ENCODE assay signal across 9 cellular contexts in genomic region chr16:67560827-67561342, GRCh38. TPM values are rescaled to one million over a fixed set of nuclear protein-coding genes. Genes with fewer than 3 reads are reported as not detected.
A peak's percentile ranks its signal among the peaks of the same experiment; 100 is the strongest.
DNase-seq lines count a peak whose midpoint lies in the region; ATAC-seq and TF ChIP-seq lines count a peak whose summit lies in the region.
"Had no signal": no experiment of that assay in that cellular context is flagged by ENCODE, and none has a peak within 500 bp of the region (broad histone marks: within the 10 kb centered on the region; RNA-seq: fewer than 3 reads in every experiment).

No MANE protein-coding gene starts in this region.

- no peaks in the 10 kb centered on the region for H3K36me3 ChIP-seq in neutrophil
- H3K36me3 ChIP-seq: pancreas had no signal

- CTCF ChIA-PET in Calu3 (lab: Charles Lee), result interaction anchor here (1.2 to 4.1 kb wide), 3 partner anchors 13 to 99 kb away, joined by 4 to 37 read pairs (median 21); partner anchors contain the start of genes ACD and PARD6A

- H3K4me1 ChIP-seq in neutrophil (ENCODE audit: control insufficient read depth in 1 of 2, insufficient read depth in 1 of 2, low read depth in 1 of 2, low read length in 1 of 2), result peaks cover 30 to 33% of the 10 kb centered on the region in 2 experiments

- BruUV-seq in Calu3 (replicated peaks; lab: Mats Ljungman, UMichigan), result TSS peak; percentile 63

- H3K9me3 Mint-ChIP-seq in Calu3 (ENCODE audit: low read depth, unreplicated experiment), result no peaks in the 10 kb centered on the region

- peak overlapping the region; percentile 93 for H3K27ac Mint-ChIP-seq in Calu3 (ENCODE audit: unreplicated experiment)

- H3K27ac ChIP-seq in dorsolateral prefrontal cortex (peak overlapping the region in 31 of 59 donors; percentile 79 to 100 (median 99)), neutrophil (peak overlapping the region; percentile 99)

- H3K4me3 ChIP-seq in dorsolateral prefrontal cortex, result peak overlapping the region in 30 of 59 donors; percentile 40 to 99 (median 92)
- H3K4me3 ChIP-seq in neutrophil (ENCODE audit: low read depth in 1 of 2, low read length in 1 of 2), result peak overlapping the region in 1 of 2 experiments; percentile 94

- peak overlapping the region; percentile 95 for H3K4me3 Mint-ChIP-seq in Calu3 (ENCODE audit: low read depth, unreplicated experiment)

- H3K27me3 ChIP-seq in dorsolateral prefrontal cortex (no peaks in the 10 kb centered on the region), neutrophil (no peaks in the 10 kb centered on the region)
- H3K27me3 ChIP-seq: pancreas had no signal

- intact Hi-C loops in Calu3 (cut with micrococcal nuclease; ENCODE audit: unreplicated experiment), result loop anchor here (5.0 kb wide), 1 partner anchor 81 kb away; no protein-coding TSS in a partner anchor
- intact Hi-C loops in dorsolateral prefrontal cortex (cut with DNase I), result loop anchor here in 1 of 2 donors (5.0 to 10.0 kb wide), 3 partner anchors 79 to 464 kb away; partner anchors contain the start of genes AGRP, ATP6V0D1, DDX28 and DUS2

- TF ChIP-seq CTCF in Calu3 (IDR thresholded peaks at IDR 0.05; ENCODE audit: unreplicated experiment) (no peak), dorsolateral prefrontal cortex (IDR thresholded peaks at IDR 0.05 in 54 of 56, conservative IDR thresholded peaks at IDR 0.05 in 2 of 56; ENCODE audit: low read depth in 1 of 56, partially characterized antibody in 56 of 56) (no peak), neutrophil (IDR thresholded peaks at IDR 0.05) (no peak)

- no peaks in the 10 kb centered on the region for H3K9me3 ChIP-seq in neutrophil
- H3K9me3 ChIP-seq: pancreas had no signal

- H3K27me3 Mint-ChIP-seq in Calu3 (ENCODE audit: unreplicated experiment), result no peaks in the 10 kb centered on the region

- peaks cover 24% of the 10 kb centered on the region for H3K4me1 Mint-ChIP-seq in Calu3 (ENCODE audit: low read depth, unreplicated experiment)

- no peak for DNase-seq in Calu3
- DNase-seq in M059J (ENCODE audit: low read depth), result peak; percentile 27
- no peak for DNase-seq in dorsolateral prefrontal cortex
- no peak for DNase-seq in cerebellar nuclear complex (lab: John Stamatoyannopoulos, UW)
- no peak for DNase-seq in HPDE6-E6E7 (ENCODE audit: extremely low spot score)
- DNase-seq in iPS-NIHi11 (ENCODE audit: low spot score), result no peak

- H3K36me3 Mint-ChIP-seq in Calu3 (ENCODE audit: insufficient read depth, unreplicated experiment), result peaks cover 45% of the 10 kb centered on the region

- ATAC-seq in HG03571 (IDR thresholded peaks at IDR 0.05; ENCODE audit: unreplicated experiment), result no peak

RNA-seq across cellular contexts. Expression of gene CTCF, which starts 1.4 kb away (rescaled TPM):
- total RNA-seq in Calu3 (2022) (50.9 and 52.1 TPM in 2 replicates), dorsolateral prefrontal cortex (10 to 100 TPM; 34.3 to 54.9 (median 41.9) TPM)
- total RNA-seq in M059J (2014; rRNA removed; shearing (Covaris generic)), result 24.8 and 38.8 TPM in 2 replicates

RNA-seq across cellular contexts. Expression of gene RIPOR1, which starts 32.3 kb away (rescaled TPM):
- total RNA-seq in Calu3 (2022) (59.0 and 71.6 TPM in 2 replicates), dorsolateral prefrontal cortex (100 to 1,000 TPM in 114 of 120 experiments, 10 to 100 TPM in 6; 67.9 to 185 (median 128) TPM)
- total RNA-seq in M059J (2014; rRNA removed; shearing (Covaris generic)), result 16.6 and 34.4 TPM in 2 replicates
